1 cellular context compared by ENCODE assay signal in the genomic region with DNA sequence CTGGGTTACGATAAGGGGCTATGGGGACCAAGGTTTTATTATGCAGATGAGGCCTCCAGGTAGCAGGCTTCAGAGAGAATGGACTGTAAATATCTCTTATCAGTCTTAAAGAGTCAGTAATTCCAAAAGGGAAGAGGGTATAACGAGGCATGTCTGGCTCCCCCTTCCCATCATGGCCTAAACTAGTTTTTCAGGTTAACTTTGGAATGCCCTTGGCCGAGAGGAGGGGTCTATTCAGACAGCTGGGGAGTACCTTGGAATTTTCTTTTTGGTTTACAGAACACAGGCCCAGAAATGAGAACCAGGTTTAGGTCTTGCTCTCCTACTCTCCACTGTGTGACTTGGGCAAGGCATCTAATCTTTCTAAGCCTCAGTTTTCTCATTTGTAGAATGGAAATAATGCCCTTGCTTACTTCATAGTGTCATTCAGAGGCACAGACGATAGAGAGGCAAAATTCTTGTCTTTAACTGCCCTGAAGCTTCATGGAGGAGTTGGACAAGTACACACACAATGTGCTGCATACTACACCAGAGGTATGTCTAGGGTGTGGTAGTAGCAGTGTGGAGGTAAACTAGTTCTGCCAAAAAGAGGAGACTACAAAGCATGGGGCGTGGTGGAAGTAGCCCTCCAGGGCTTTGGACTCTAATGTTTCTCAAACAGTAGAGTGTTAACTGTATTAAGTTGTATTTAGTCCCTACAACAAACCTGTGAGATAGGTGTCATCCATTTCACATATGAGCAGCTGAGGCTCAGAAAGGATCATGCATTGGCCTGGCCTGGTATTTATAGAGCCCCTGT.
TF ChIP-seq lines count a peak whose summit lies in the region.

No MANE protein-coding gene starts in this region.

TF ChIP-seq in H1, 55 proteins besides CTCF, POLR2A, EP300 and RAD21:
- no peak for TF ChIP-seq JUND (IDR thresholded peaks at IDR 0.05; ENCODE audit: low read length)
- no peak for TF ChIP-seq SAP30 (IDR thresholded peaks at IDR 0.05; ENCODE audit: insufficient read depth, insufficient replicate concordance, low read length)
- no peak for TF ChIP-seq BRCA1 (IDR thresholded peaks at IDR 0.05; ENCODE audit: low read depth, low read length)
- TF ChIP-seq CBX5 (IDR thresholded peaks at IDR 0.05; ENCODE audit: low read depth, low read length), result no peak
- no peak for TF ChIP-seq TAF1 (IDR thresholded peaks at IDR 0.05; ENCODE audit: low read depth, low read length)
- no peak for TF ChIP-seq CEBPB (IDR thresholded peaks at IDR 0.05; ENCODE audit: low read depth, low read length)
- no peak for TF ChIP-seq TEAD4 (IDR thresholded peaks at IDR 0.05; ENCODE audit: low read depth, low read length)
- no peak for TF ChIP-seq HDAC6 (IDR thresholded peaks at IDR 0.05; ENCODE audit: low read depth, low read length)
- TF ChIP-seq POLR2AphosphoS5 (IDR thresholded peaks at IDR 0.05; ENCODE audit: low read depth, low read length), result no peak
